Comparison of ENCODE assay signal across 28 cellular contexts in genomic region chr4:6627832-6628231, GRCh38.
"Had no signal": no experiment of that assay in that cellular context is flagged by ENCODE, and none has a peak within 500 bp of the region (broad histone marks: within the 10 kb centered on the region; RNA-seq: fewer than 3 reads in every experiment).

No MANE protein-coding gene starts in this region.

- H3K9me3 ChIP-seq: left ventricle myocardium inferior, neutrophil, psoas muscle, stomach, testis, thyroid gland, transverse colon, upper lobe of left lung, vagina had no signal

- H3K36me3 ChIP-seq: left ventricle myocardium inferior, neural progenitor cell, neutrophil, stomach, thyroid gland, transverse colon, upper lobe of left lung, vagina had no signal

- H3K4me2 ChIP-seq: hepatocyte, neural progenitor cell had no signal

- H3K4me3 ChIP-seq: hepatocyte, left ventricle myocardium inferior, lung, neural progenitor cell, psoas muscle, skin epidermis, stomach, testis, thyroid gland, transverse colon, upper lobe of left lung, vagina had no signal

- H3K9ac ChIP-seq: neural progenitor cell, parathyroid adenoma had no signal

- H3K4me1 ChIP-seq: left ventricle myocardium inferior, neural progenitor cell, parathyroid adenoma, psoas muscle, testis, thyroid gland, transverse colon, upper lobe of left lung, vagina had no signal

- H3K27ac ChIP-seq: hepatocyte, left ventricle myocardium inferior, neural progenitor cell, neutrophil, parathyroid adenoma, psoas muscle, skin epidermis, stomach, testis, thyroid gland, transverse colon, upper lobe of left lung, vagina had no signal

- H3K27me3 Mint-ChIP-seq: naive B cell had no signal

- H3K4me3 Mint-ChIP-seq: mesothelial cell of epicardium; natural killer cell; nephron progenitor cell; neural progenitor cell; stimulated activated effector memory CD8-positive, alpha-beta T cell treated with anti-CD3 and anti-CD28 coated beads, Interleukin-12 subunit alpha, Interleukin-12 subunit beta, amount 100 ng/mL, for 72 hours had no signal

- H2AFZ ChIP-seq: hepatocyte, neural progenitor cell, parathyroid adenoma had no signal

- H3K4me1 Mint-ChIP-seq: natural killer cell; neural progenitor cell; stimulated activated effector memory CD8-positive, alpha-beta T cell treated with anti-CD3 and anti-CD28 coated beads, Interleukin-12 subunit alpha, Interleukin-12 subunit beta, amount 100 ng/mL, for 72 hours had no signal

- H3K27ac Mint-ChIP-seq: mesothelial cell of epicardium, natural killer cell, nephron progenitor cell, neural progenitor cell had no signal

- H3K79me2 ChIP-seq: hepatocyte, parathyroid adenoma had no signal

- H3K36me3 Mint-ChIP-seq: mesothelial cell of epicardium; naive B cell; natural killer cell; neural progenitor cell; stimulated activated effector memory CD8-positive, alpha-beta T cell treated with anti-CD3 and anti-CD28 coated beads, Interleukin-12 subunit alpha, Interleukin-12 subunit beta, amount 100 ng/mL, for 72 hours had no signal

- DNase-seq: islet precursor cell; left ventricle myocardium inferior; mesendoderm; naive B cell; natural killer cell; nephron progenitor cell; occipital lobe; psoas muscle; stimulated activated CD4-positive, alpha-beta T cell treated with anti-CD3 and anti-CD28 coated beads, Interleukin-12 subunit alpha, Interleukin-12 subunit beta, amount 100 ng/mL, for 4 hours; stimulated activated CD4-positive, alpha-beta T cell treated with anti-CD3 and anti-CD28 coated beads, Interleukin-15, amount 100 ng/mL, for 24 hours; stimulated activated CD4-positive, alpha-beta T cell treated with anti-CD3 and anti-CD28 coated beads, Interleukin-2, amount 100 ng/mL, for 24 hours; stimulated activated CD4-positive, alpha-beta T cell treated with anti-CD3 and anti-CD28 coated beads, Interleukin-4, amount 100 ng/mL, for 1 hour; stimulated activated naive CD4-positive, alpha-beta T cell; stomach; testis; thyroid gland; transverse colon; upper lobe of left lung had no signal

- H3K27me3 ChIP-seq: hepatocyte, neural progenitor cell, neutrophil, stomach, testis, thyroid gland, transverse colon, upper lobe of left lung, vagina had no signal

- ATAC-seq: natural killer cell; psoas muscle; sciatic nerve; stimulated activated effector memory CD8-positive, alpha-beta T cell treated with anti-CD3 and anti-CD28 coated beads, Interleukin-12 subunit alpha, Interleukin-12 subunit beta, amount 100 ng/mL, for 72 hours had no signal
